8 cellular contexts compared by ENCODE assay signal in the genomic region with DNA sequence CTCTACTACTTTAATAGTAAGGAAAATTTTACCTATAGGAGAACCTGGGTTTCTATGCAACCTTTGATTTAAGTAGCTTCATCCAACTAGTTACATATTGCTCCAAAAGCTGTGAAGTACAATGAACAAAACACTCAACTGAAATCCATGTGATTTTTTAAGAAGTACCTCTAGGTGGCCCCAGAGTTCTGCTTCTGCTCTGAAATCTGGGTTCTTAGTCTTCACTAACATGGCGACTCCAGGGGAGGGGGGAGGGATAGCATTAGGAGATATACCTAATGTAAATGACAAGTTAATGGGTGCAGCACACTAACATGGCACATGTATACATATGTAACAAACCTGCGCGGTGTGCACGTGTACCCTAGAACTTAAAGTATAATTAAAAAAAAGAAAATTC.
DNase-seq lines count a peak whose midpoint lies in the region; ATAC-seq lines count a peak whose summit lies in the region.

No MANE protein-coding gene starts in this region.

- ATAC-seq in HG02763 (IDR thresholded peaks at IDR 0.05; ENCODE audit: unreplicated experiment), result peak; percentile 58
- ATAC-seq in GM21381 (IDR thresholded peaks at IDR 0.05; ENCODE audit: unreplicated experiment), result no peak

- peak; percentile 1 for DNase-seq in stimulated activated CD4-positive, alpha-beta T cell treated with anti-CD3 and anti-CD28 coated beads, Interleukin-15, amount 100 ng/mL, for 24 hours
- no peak for DNase-seq in stimulated activated CD4-positive, alpha-beta T cell treated with anti-CD3 and anti-CD28 coated beads, Interleukin-12 subunit alpha, Interleukin-12 subunit beta, amount 100 ng/mL, for 4 hours
- DNase-seq in NCI-H345 treated with DMSO at 0.1 percent for 48 hours (lab: John Stamatoyannopoulos, UW; ENCODE audit: unreplicated experiment), result peak; percentile 19
- DNase-seq in dedifferentiated amniotic fluid mesenchymal stem cell (ENCODE audit: extremely low spot score), result peak; percentile 41
- DNase-seq in superior temporal gyrus (ENCODE audit: extremely low spot score), result peak; percentile 14
- no peak for DNase-seq in DMS79 (lab: John Stamatoyannopoulos, UW)

Comparison
In these comparisons a context has a peak if more than half of its experiments do, and no peak if none do; other contexts are left out.
1. DNase-seq: peak in stimulated activated CD4-positive, alpha-beta T cell treated with anti-CD3 and anti-CD28 coated beads, Interleukin-15, amount 100 ng/mL, for 24 hours (single experiment), NCI-H345 treated with DMSO at 0.1 percent for 48 hours (single experiment), dedifferentiated amniotic fluid mesenchymal stem cell (single experiment) and superior temporal gyrus (single experiment); none in stimulated activated CD4-positive, alpha-beta T cell treated with anti-CD3 and anti-CD28 coated beads, Interleukin-12 subunit alpha, Interleukin-12 subunit beta, amount 100 ng/mL, for 4 hours (single experiment) and DMS79 (single experiment).